In genomic region chr9:14515049-14515448, GRCh38 we compare ENCODE assay signal across 1 cellular context.
TF ChIP-seq lines count a peak whose summit lies in the region.

No MANE protein-coding gene starts in this region.

TF ChIP-seq in K562, 482 proteins besides CTCF, POLR2A, EP300 and RAD21 (continued from another document):
- TF ChIP-seq SPI1 (IDR thresholded peaks at IDR 0.05; ENCODE audit: borderline replicate concordance, low read depth, low read length) (0 out of 2 replicates have a peak, but pooled peaks have one; percentile 65), SMARCE1 (IDR thresholded peaks at IDR 0.05) (peak; percentile 42; the same call in 1 of the 2 replicates), NBN (IDR thresholded peaks at IDR 0.05; ENCODE audit: low read depth) (0 out of 2 replicates have a peak, but pooled peaks have one; percentile 45)
